17 cellular contexts compared by ENCODE assay signal in genomic region chr2:173264152-173264551, GRCh38.
A peak's percentile ranks its signal among the peaks of the same experiment; 100 is the strongest.
DNase-seq lines count a peak whose midpoint lies in the region; ATAC-seq and TF ChIP-seq lines count a peak whose summit lies in the region.
"Had no signal": no experiment of that assay in that cellular context is flagged by ENCODE, and none has a peak within 500 bp of the region (broad histone marks: within the 10 kb centered on the region; RNA-seq: fewer than 3 reads in every experiment).

No MANE protein-coding gene starts in this region.

- no peak for DNase-seq in T-helper 1 cell
- no peak for DNase-seq in activated naive CD8-positive, alpha-beta T cell treated with anti-CD3 and anti-CD28 coated beads, Interleukin-2, amount 10 ng/mL, durations not matched to agents 7 days and 5 days
- DNase-seq in nephron progenitor cell, result no peak
- no peak for DNase-seq in NOMO-1 treated with DMSO at 0.1 percent for 48 hours (lab: John Stamatoyannopoulos, UW; ENCODE audit: unreplicated experiment)
- DNase-seq in HAP-1 (ENCODE audit: low spot score in 2 of 2), result no peak
- DNase-seq in activated gamma-delta T cell treated with Interleukin-2 at 50 U/mL for 16 hours, result no peak
- DNase-seq: activated CD4-positive, CD25-positive, alpha-beta regulatory T cell treated with anti-CD3 and anti-CD28 coated beads, Interleukin-2, amount 50 U/mL, for 72 hours; GM23248; NCI-H1930; NCI-H524 treated with DMSO at 0.1 percent for 48 hours had no signal

- peak overlapping the region; percentile 8 for H3K27ac ChIP-seq in HUES48 (ENCODE audit: low read depth, low read length)
- H3K27ac ChIP-seq: 22Rv1, ascending aorta, GM23248, lower lobe of right lung, thoracic aorta had no signal

- peaks cover 12% of the 10 kb centered on the region for H3K4me1 Mint-ChIP-seq in T-helper 1 cell treated with Interleukin-12 subunit alpha and Interleukin-12 subunit beta and Interleukin-4 antibody, amounts not matched to agents 30 μg/mL and 1 μg/mL, for 36 hours (ENCODE audit: low read depth)
- peaks cover 14% of the 10 kb centered on the region for H3K4me1 Mint-ChIP-seq in activated naive CD8-positive, alpha-beta T cell treated with anti-CD3 and anti-CD28 coated beads, Interleukin-2, amount 10 ng/mL, durations not matched to agents 7 days and 5 days
- H3K4me1 Mint-ChIP-seq in nephron progenitor cell, result peaks cover 20% of the 10 kb centered on the region

- TF ChIP-seq CTCF in nephron progenitor cell (IDR thresholded peaks at IDR 0.05), result no peak

- no peaks in the 10 kb centered on the region for H3K9me3 Mint-ChIP-seq in T-helper 1 cell treated with Interleukin-12 subunit alpha and Interleukin-12 subunit beta and Interleukin-4 antibody, amounts not matched to agents 30 μg/mL and 1 μg/mL, for 36 hours
- H3K9me3 Mint-ChIP-seq in activated naive CD8-positive, alpha-beta T cell treated with anti-CD3 and anti-CD28 coated beads, Interleukin-2, amount 10 ng/mL, durations not matched to agents 7 days and 5 days, result no peaks in the 10 kb centered on the region
- H3K9me3 Mint-ChIP-seq in nephron progenitor cell, result no peaks in the 10 kb centered on the region

- peaks cover 24% of the 10 kb centered on the region for H3K36me3 Mint-ChIP-seq in T-helper 1 cell treated with Interleukin-12 subunit alpha and Interleukin-12 subunit beta and Interleukin-4 antibody, amounts not matched to agents 30 μg/mL and 1 μg/mL, for 36 hours (ENCODE audit: low read depth)
- peaks cover 34% of the 10 kb centered on the region for H3K36me3 Mint-ChIP-seq in activated naive CD8-positive, alpha-beta T cell treated with anti-CD3 and anti-CD28 coated beads, Interleukin-2, amount 10 ng/mL, durations not matched to agents 7 days and 5 days
- H3K36me3 Mint-ChIP-seq in nephron progenitor cell (ENCODE audit: low read depth), result peaks cover 53% of the 10 kb centered on the region

- H3K4me3 Mint-ChIP-seq in T-helper 1 cell treated with Interleukin-12 subunit alpha and Interleukin-12 subunit beta and Interleukin-4 antibody, amounts not matched to agents 30 μg/mL and 1 μg/mL, for 36 hours, result peak overlapping the region; percentile 66
- peak overlapping the region; percentile 71 for H3K4me3 Mint-ChIP-seq in activated naive CD8-positive, alpha-beta T cell treated with anti-CD3 and anti-CD28 coated beads, Interleukin-2, amount 10 ng/mL, durations not matched to agents 7 days and 5 days
- peak overlapping the region; percentile 3 for H3K4me3 Mint-ChIP-seq in nephron progenitor cell

- in situ Hi-C loops in HAP-1 (cut with MboI; ENCODE audit: low sequenced_read_pairs), result no loop called here

- no peak overlapping the region for H3K9ac ChIP-seq in HUES48 (ENCODE audit: low read depth, low read length)
- H3K9ac ChIP-seq: GM23248 had no signal

- POLR2A ChIA-PET in activated naive CD8-positive, alpha-beta T cell treated with anti-CD3 and anti-CD28 coated beads, Interleukin-2, amount 10 ng/mL, durations not matched to agents 7 days and 5 days (lab: Charles Lee), result no interaction called here

- H3K4me3 ChIP-seq in HUES48 (ENCODE audit: low read depth, low read length), result no peak overlapping the region
- H3K4me3 ChIP-seq in HAP-1, result no peak overlapping the region
- H3K4me3 ChIP-seq: ascending aorta, GM23248, lower lobe of right lung, thoracic aorta had no signal

- 0 out of 2 replicates have a peak, but pooled peaks cover 3% of the 10 kb centered on the region for H3K36me3 ChIP-seq in HUES48 (ENCODE audit: control insufficient read depth, insufficient read depth, low read length)
- peaks cover 3% of the 10 kb centered on the region for H3K36me3 ChIP-seq in HAP-1 (replicated peaks)

- H3K27me3 Mint-ChIP-seq in T-helper 1 cell treated with Interleukin-12 subunit alpha and Interleukin-12 subunit beta and Interleukin-4 antibody, amounts not matched to agents 30 μg/mL and 1 μg/mL, for 36 hours (ENCODE audit: low read depth), result no peaks in the 10 kb centered on the region
- no peaks in the 10 kb centered on the region for H3K27me3 Mint-ChIP-seq in activated naive CD8-positive, alpha-beta T cell treated with anti-CD3 and anti-CD28 coated beads, Interleukin-2, amount 10 ng/mL, durations not matched to agents 7 days and 5 days
- no peaks in the 10 kb centered on the region for H3K27me3 Mint-ChIP-seq in nephron progenitor cell (ENCODE audit: low read depth, poor library complexity)

- no peak overlapping the region for H3K27ac Mint-ChIP-seq in T-helper 1 cell treated with Interleukin-12 subunit alpha and Interleukin-12 subunit beta and Interleukin-4 antibody, amounts not matched to agents 30 μg/mL and 1 μg/mL, for 36 hours
- H3K27ac Mint-ChIP-seq in activated naive CD8-positive, alpha-beta T cell treated with anti-CD3 and anti-CD28 coated beads, Interleukin-2, amount 10 ng/mL, durations not matched to agents 7 days and 5 days, result peak overlapping the region; percentile 79
- peak overlapping the region; percentile 59 for H3K27ac Mint-ChIP-seq in nephron progenitor cell

- peaks cover 29% of the 10 kb centered on the region for H3K4me1 ChIP-seq in HUES48 (ENCODE audit: control insufficient read depth, insufficient read depth, low read length)
- no peaks in the 10 kb centered on the region for H3K4me1 ChIP-seq in HAP-1
- H3K4me1 ChIP-seq: ascending aorta, lower lobe of right lung had no signal

- H3K27me3 ChIP-seq in HUES48 (ENCODE audit: control insufficient read depth, insufficient read depth, low read length), result no peaks in the 10 kb centered on the region
- no peaks in the 10 kb centered on the region for H3K27me3 ChIP-seq in HAP-1 (ENCODE audit: low read depth)
- H3K27me3 ChIP-seq: ascending aorta, Peyer's patch had no signal

- H3K9me3 ChIP-seq in HUES48 (ENCODE audit: control insufficient read depth, insufficient read depth, low read length), result no peaks in the 10 kb centered on the region
- H3K9me3 ChIP-seq in HAP-1, result no peaks in the 10 kb centered on the region
- H3K9me3 ChIP-seq: ascending aorta, lower lobe of right lung, Peyer's patch, thoracic aorta had no signal

- no peak for ATAC-seq in activated naive CD8-positive, alpha-beta T cell treated with anti-CD3 and anti-CD28 coated beads, Interleukin-2, amount 10 ng/mL, durations not matched to agents 7 days and 5 days (ENCODE audit: low read depth)

Comparison
In these comparisons a context has a peak if more than half of its experiments do, and no peak if none do; other contexts are left out.
1. H3K4me3 Mint-ChIP-seq: peak in every context shown above with its lines; median percentile 71 in activated naive CD8-positive, alpha-beta T cell treated with anti-CD3 and anti-CD28 coated beads, Interleukin-2, amount 10 ng/mL, durations not matched to agents 7 days and 5 days; 66 in T-helper 1 cell treated with Interleukin-12 subunit alpha and Interleukin-12 subunit beta and Interleukin-4 antibody, amounts not matched to agents 30 μg/mL and 1 μg/mL, for 36 hours; 3 in nephron progenitor cell.